In genomic region chr6:46735720-46736031, GRCh38 we compare ENCODE assay signal across 10 cellular contexts. TPM values are rescaled to one million over a fixed set of nuclear protein-coding genes. Genes with fewer than 3 reads are reported as not detected.
DNase-seq lines count a peak whose midpoint lies in the region; ATAC-seq and TF ChIP-seq lines count a peak whose summit lies in the region.
"Had no signal": no experiment of that assay in that cellular context is flagged by ENCODE, and none has a peak within 500 bp of the region (broad histone marks: within the 10 kb centered on the region; RNA-seq: fewer than 3 reads in every experiment).

No MANE protein-coding gene starts in this region.

- 12 to 31% (median 15%) methylated on average over 8 of the region's 8 CpGs for WGBS in psoas muscle, 3 donors

- no peak overlapping the region for H3K27ac ChIP-seq in psoas muscle

- H3K4me1 Mint-ChIP-seq in CD14-positive monocyte, result peaks cover 53% of the 10 kb centered on the region

- DNase-seq in CD14-positive monocyte (ENCODE audit: low spot score) (no peak), astrocyte of the spinal cord (ENCODE audit: low read depth, low spot score) (no peak), psoas muscle (no peak), NCI-H345 (lab: John Stamatoyannopoulos, UW) (no peak), ureter (ENCODE audit: low spot score) (no peak), MV-4-11 (lab: John Stamatoyannopoulos, UW) (no peak)
- DNase-seq: Kasumi-1 had no signal

- peaks cover 26 to 30% of the 10 kb centered on the region in 2 donors for H3K36me3 Mint-ChIP-seq in CD14-positive monocyte

- H3K27ac Mint-ChIP-seq in CD14-positive monocyte, result peak overlapping the region; percentile 28 to 88 (median 81)
- H3K27ac Mint-ChIP-seq: activated naive CD4-positive, alpha-beta T cell treated with anti-CD3 and anti-CD28 coated beads, Interleukin-2, amount 50 U/mL, for 72 hours had no signal

- peaks cover 8% of the 10 kb centered on the region for H3K4me1 ChIP-seq in psoas muscle

- ATAC-seq in psoas muscle (peak in 2 of 4 donors; percentile 23 to 40), HG03280 (IDR thresholded peaks at IDR 0.05; ENCODE audit: unreplicated experiment) (no peak)

- in situ Hi-C loops in astrocyte of the spinal cord (cut with HindIII; ENCODE audit: low sequenced_read_pairs), result no loop called here

- no peaks in the 10 kb centered on the region for H3K9me3 ChIP-seq in iPS-18c (ENCODE audit: control insufficient read depth, insufficient read depth, low read length)
- H3K9me3 ChIP-seq in psoas muscle, result no peaks in the 10 kb centered on the region

- H3K36me3 ChIP-seq in psoas muscle (ENCODE audit: insufficient read depth in 1 of 2, low read depth in 1 of 2), result no peaks in the 10 kb centered on the region

- H3K27me3 ChIP-seq in psoas muscle (ENCODE audit: insufficient read depth in 3 of 3, low read length in 2 of 3), result peaks cover 0 to 39% (median 3%) of the 10 kb centered on the region in 3 donors

- peaks cover 12 to 43% (median 33%) of the 10 kb centered on the region in 3 donors for H3K27me3 Mint-ChIP-seq in CD14-positive monocyte (ENCODE audit: low read depth in 3 of 3)

- intact Hi-C loops in CD14-positive monocyte (cut with micrococcal nuclease), result no loop called here
- intact Hi-C loops in psoas muscle (cut with DNase I), result no loop called here

- H3K4me3 ChIP-seq in astrocyte of the spinal cord (ENCODE audit: low read depth, low read length) (peak overlapping the region; percentile 42), iPS-18c (ENCODE audit: insufficient read depth, low read depth, low read length) (peak overlapping the region; percentile 73), psoas muscle (peak overlapping the region; percentile 80)

- peak overlapping the region; percentile 96 for H3K4me3 Mint-ChIP-seq in CD14-positive monocyte

- H3K9me3 Mint-ChIP-seq in CD14-positive monocyte, result peaks cover 0 to 6% (median 5%) of the 10 kb centered on the region in 7 donors
- H3K9me3 Mint-ChIP-seq: activated naive CD4-positive, alpha-beta T cell treated with anti-CD3 and anti-CD28 coated beads, Interleukin-2, amount 50 U/mL, for 72 hours had no signal

- TF ChIP-seq CTCF in CD14-positive monocyte (IDR thresholded peaks at IDR 0.05) (no peak), astrocyte of the spinal cord (IDR thresholded peaks at IDR 0.05; ENCODE audit: low read depth, low read length) (no peak), psoas muscle (IDR thresholded peaks at IDR 0.05) (no peak)

RNA-seq across cellular contexts. Expression of gene PLA2G7, which starts 0.5 kb away (rescaled TPM):
- polyA plus RNA-seq in CD14-positive monocyte (10 to 100 TPM; 24.4 to 53.5 TPM), psoas muscle (under 1 TPM in 2 of 3 donors, not detected in 1; 0.03 to 0.05 TPM)
- total RNA-seq in psoas muscle (under 1 TPM in 2 of 4 donors, not detected in 2; 0.38 to 0.66 TPM), ureter (4.6 TPM)
- total RNA-seq: activated naive CD4-positive, alpha-beta T cell treated with anti-CD3 and anti-CD28 coated beads, Interleukin-2, amount 50 U/mL, for 72 hours had no signal

RNA-seq across cellular contexts. Expression of gene ANKRD66, which starts 11.1 kb away (rescaled TPM):
- polyA plus RNA-seq in CD14-positive monocyte (not detected), psoas muscle (not detected)
- total RNA-seq in psoas muscle (not detected), ureter (not detected)
- total RNA-seq: activated naive CD4-positive, alpha-beta T cell treated with anti-CD3 and anti-CD28 coated beads, Interleukin-2, amount 50 U/mL, for 72 hours had no signal

RNA-seq across cellular contexts. Expression of gene TDRD6, which starts 48.0 kb away (rescaled TPM):
- polyA plus RNA-seq in CD14-positive monocyte (under 1 TPM; 0.29 to 0.94 TPM), psoas muscle (under 1 TPM; 0.04 to 0.45 (median 0.13) TPM)
- total RNA-seq in psoas muscle (under 1 TPM; 0.17 to 0.42 (median 0.23) TPM), ureter (0.73 TPM)
- total RNA-seq: activated naive CD4-positive, alpha-beta T cell treated with anti-CD3 and anti-CD28 coated beads, Interleukin-2, amount 50 U/mL, for 72 hours had no signal

RNA-seq across cellular contexts. Expression of gene MEP1A, which starts 57.5 kb away (rescaled TPM):
- polyA plus RNA-seq in CD14-positive monocyte (under 1 TPM; 0.05 to 0.10 TPM), psoas muscle (under 1 TPM in 2 of 3 donors, not detected in 1; 0.04 to 0.21 TPM)
- total RNA-seq in psoas muscle (not detected), ureter (not detected)
- total RNA-seq: activated naive CD4-positive, alpha-beta T cell treated with anti-CD3 and anti-CD28 coated beads, Interleukin-2, amount 50 U/mL, for 72 hours had no signal
